ENCODE assay signal across 10 cellular contexts in the genomic region with DNA sequence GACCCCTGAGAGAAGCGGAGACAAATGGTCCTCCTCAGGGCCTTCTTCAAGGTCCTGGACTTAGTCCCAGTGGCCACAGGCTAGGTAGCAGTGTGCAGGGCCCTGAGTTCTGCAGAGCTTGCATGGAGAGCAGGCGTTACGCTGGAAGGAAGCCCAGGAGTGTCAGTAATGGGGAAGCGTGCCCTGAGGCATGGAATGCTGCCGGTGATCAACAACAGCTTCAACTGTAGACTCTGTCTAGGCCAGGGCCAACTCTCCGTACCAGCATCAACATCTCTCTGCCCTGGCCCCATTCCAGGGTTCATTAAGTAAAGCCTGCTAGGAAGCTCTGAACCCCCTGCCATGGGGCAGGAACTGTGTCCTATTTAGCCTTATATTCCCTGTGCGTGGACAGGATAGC. TPM values are rescaled to one million over a fixed set of nuclear protein-coding genes. Genes with fewer than 3 reads are reported as not detected.
DNase-seq lines count a peak whose midpoint lies in the region; ATAC-seq, FAIRE-seq and TF ChIP-seq lines count a peak whose summit lies in the region.
"Had no signal": no experiment of that assay in that cellular context is flagged by ENCODE, and none has a peak within 500 bp of the region (broad histone marks: within the 10 kb centered on the region; RNA-seq: fewer than 3 reads in every experiment).

No MANE protein-coding gene starts in this region.

- H2BK5ac ChIP-seq in H1 (ENCODE audit: low read depth, low read length), result peak overlapping the region; percentile 44; the same call in 1 of the 2 replicates

- no peak overlapping the region for H3K27ac Mint-ChIP-seq in stimulated activated memory B cell treated with anti-CD40 and anti-IgM and Interleukin-4, amounts not matched to agents 10 μg/mL and 1 μg/mL and 100 μg/mL, for 72 hours

- intact Hi-C loops in lower lobe of right lung (cut with DNase I) (no loop called here), aorta (cut with DNase I) (no loop called here)

- H3K36me3 ChIP-seq in SK-N-SH (replicated peaks in 1 of 2; ENCODE audit: control insufficient read depth in 1 of 2, insufficient read depth in 2 of 2, low read length in 1 of 2) (no peaks in the 10 kb centered on the region), H1 (ENCODE audit: control insufficient read depth in 2 of 4, insufficient read depth in 4 of 4, low read length in 3 of 4) (no peaks in the 10 kb centered on the region), lower lobe of right lung (peaks cover 6% of the 10 kb centered on the region), aorta (ENCODE audit: control insufficient read depth in 1 of 2, insufficient read depth in 2 of 2, low read length in 1 of 2) (no peaks in the 10 kb centered on the region)
- H3K36me3 ChIP-seq: BLaER1, cardiac muscle cell had no signal

- no peaks in the 10 kb centered on the region for H3K9me3 ChIP-seq in SK-N-SH
- peaks cover 0 to 7% of the 10 kb centered on the region in 2 experiments; a peak in 1 of 4 replicates for H3K9me3 ChIP-seq in H1 (ENCODE audit: insufficient read depth in 2 of 2, low read depth in 1 of 2, low read length in 1 of 2)
- H3K9me3 ChIP-seq in lower lobe of right lung, result no peaks in the 10 kb centered on the region
- H3K9me3 ChIP-seq in aorta (ENCODE audit: control insufficient read depth, low read length), result no peaks in the 10 kb centered on the region

- H3K9ac ChIP-seq in SK-N-SH (no peak overlapping the region), H1 (replicated peaks in 1 of 4; ENCODE audit: extremely low read depth in 1 of 4, low read depth in 3 of 4, low read length in 3 of 4) (no peak overlapping the region)
- H3K9ac ChIP-seq: BLaER1 had no signal

- POLR2A ChIA-PET in SK-N-SH (lab: Yijun Ruan, JAX) (interaction anchor here (0.6 to 1.2 kb wide), 4 partner anchors 23 to 333 kb away, joined by 3 to 4 read pairs (median 3); partner anchors contain the start of gene TMEM256), H1 (lab: Charles Lee; ENCODE audit: partially characterized antibody) (interaction anchor here (0.7 to 1.7 kb wide), 19 partner anchors 8 to 270 kb away, joined by 3 to 6 read pairs (median 3); partner anchors contain the start of genes ATP1B2, MPDU1, PLSCR3 and TMEM95)

- no peak for TF ChIP-seq POLR2A in H1 (IDR thresholded peaks at IDR 0.05; ENCODE audit: control extremely low read depth in 1 of 2, low read depth in 2 of 2, low read length in 2 of 2)
- TF ChIP-seq POLR2A in GM12891 (IDR thresholded peaks at IDR 0.05; ENCODE audit: low read depth, low read length), result no peak

- H3K4me1 ChIP-seq in SK-N-SH (ENCODE audit: control insufficient read depth in 1 of 2, insufficient read depth in 2 of 2, low read depth in 1 of 2, low read length in 1 of 2) (peaks cover 0 to 32% of the 10 kb centered on the region in 2 experiments; a peak in 2 of 4 replicates), H1 (replicated peaks in 1 of 4; ENCODE audit: control insufficient read depth in 3 of 4, insufficient read depth in 4 of 4, low read length in 3 of 4) (peaks cover 0 to 17% (median 10%) of the 10 kb centered on the region in 4 experiments; a peak in 6 of 7 replicates), lower lobe of right lung (peaks cover 26% of the 10 kb centered on the region), aorta (ENCODE audit: control insufficient read depth in 1 of 2, insufficient read depth in 2 of 2, low read length in 2 of 2) (no peaks in the 10 kb centered on the region)

- no peak overlapping the region for H4K91ac ChIP-seq in H1 (replicated peaks; ENCODE audit: insufficient read length, low read length)

- H2AK5ac ChIP-seq in H1 (ENCODE audit: low read depth, low read length), result no peak overlapping the region

- peaks cover 12% of the 10 kb centered on the region; the same call in 1 of the 2 replicates for H3K23me2 ChIP-seq in H1 (ENCODE audit: low read depth, low read length)

- H3K23ac ChIP-seq in H1 (ENCODE audit: insufficient read length), result no peak overlapping the region

- H4K8ac ChIP-seq in H1 (ENCODE audit: extremely low read depth, insufficient read depth, low read length), result no peak overlapping the region; the same call in 1 of the 2 replicates

- DNase-seq in SK-N-SH (peak; percentile 54), H1 (ENCODE audit: low read depth in 1 of 2, low spot score in 2 of 2) (no peak), lower lobe of right lung (peak; percentile 66), aorta (peak in 1 of 2 donors; percentile 80), GM12891 (ENCODE audit: insufficient read length, low spot score) (no peak), midbrain (lab: John Stamatoyannopoulos, UW) (no peak)

- H3K27me3 ChIP-seq in SK-N-SH (ENCODE audit: insufficient read depth), result peaks cover 8% of the 10 kb centered on the region; the same call in 1 of the 2 replicates
- peaks cover 0 to 39% (median 29%) of the 10 kb centered on the region in 4 experiments; a peak in 6 of 7 replicates for H3K27me3 ChIP-seq in H1 (replicated peaks in 1 of 4; ENCODE audit: control insufficient read depth in 3 of 4, extremely low read depth in 1 of 4, insufficient read depth in 3 of 4, low read length in 3 of 4)
- H3K27me3 ChIP-seq in lower lobe of right lung (ENCODE audit: low read depth), result peaks cover 10% of the 10 kb centered on the region
- no peaks in the 10 kb centered on the region for H3K27me3 ChIP-seq in aorta (ENCODE audit: control insufficient read depth in 1 of 2, insufficient read depth in 2 of 2, low read length in 1 of 2)

- no peak overlapping the region for H3K4ac ChIP-seq in H1 (replicated peaks; ENCODE audit: insufficient read length, low read depth, low read length)

- 59% methylated on average over 7 of the region's 7 CpGs for WGBS in SK-N-SH (ENCODE audit: low lambda C conversion rate)
- WGBS in H1 (ENCODE audit: extremely low coverage in 1 of 2, insufficient coverage in 1 of 2, insufficient read length in 1 of 2, insufficient replicate concordance in 2 of 2, low coverage in 1 of 2, low lambda C conversion rate in 2 of 2, missing lambda C conversion rate in 1 of 2), 2 experiments, result 80% methylated on average over 7 of the region's 7 CpGs; no CpG with 5 or more reads in 1 of the 2 experiments
- WGBS in aorta, 2 donors, result 15 to 16% methylated on average over 7 of the region's 7 CpGs

- FAIRE-seq in H1 (lab: Jason Lieb, UNC) (no peak), GM12891 (lab: Jason Lieb, UNC) (no peak)

- H3K4me3 ChIP-seq in SK-N-SH (ENCODE audit: low read depth in 2 of 2, low read length in 1 of 2) (no peak overlapping the region), H1 (ENCODE audit: extremely low read depth in 1 of 4, insufficient read depth in 2 of 4, low read depth in 3 of 4, low read length in 4 of 4) (peak overlapping the region; percentile 37 to 72 (median 56); a peak in 6 of 8 replicates), lower lobe of right lung (peak overlapping the region; percentile 61), aorta (ENCODE audit: low read length in 2 of 2) (no peak overlapping the region)
- H3K4me3 ChIP-seq: BLaER1 had no signal

- TF ChIP-seq EP300 in SK-N-SH (IDR thresholded peaks at IDR 0.05; ENCODE audit: borderline replicate concordance in 1 of 2, low read depth in 1 of 2, low read length in 1 of 2) (no peak), H1 (IDR thresholded peaks at IDR 0.05; ENCODE audit: borderline replicate concordance in 1 of 2, low read depth in 2 of 2, low read length in 2 of 2) (no peak)

- H3K9me3 Mint-ChIP-seq in stimulated activated memory B cell treated with anti-CD40 and anti-IgM and Interleukin-4, amounts not matched to agents 10 μg/mL and 1 μg/mL and 100 μg/mL, for 72 hours, result peaks cover 7% of the 10 kb centered on the region

- no peak overlapping the region for H2BK120ac ChIP-seq in H1 (replicated peaks; ENCODE audit: low read depth, low read length)

- no peak for ATAC-seq in SK-N-SH treated with all-trans-retinoic acid at 6 μM for 48 hours
- ATAC-seq in lower lobe of right lung, result peak; percentile 57 to 58
- ATAC-seq in aorta (ENCODE audit: low FRiP score), result peak; percentile 44
- no peak for ATAC-seq in stimulated activated memory B cell treated with anti-CD40 and anti-IgM and Interleukin-4, amounts not matched to agents 10 μg/mL and 1 μg/mL and 100 μg/mL, for 72 hours

- peak overlapping the region; percentile 88; the same call in 1 of the 2 replicates for H2BK15ac ChIP-seq in H1 (ENCODE audit: low read length)

- H3K14ac ChIP-seq in H1 (ENCODE audit: insufficient read length), result no peak overlapping the region

- peaks cover 3% of the 10 kb centered on the region; the same call in 1 of the 2 replicates for H3K79me1 ChIP-seq in H1 (ENCODE audit: low read depth, low read length)

- peak overlapping the region; percentile 87 for H3K18ac ChIP-seq in H1 (ENCODE audit: extremely low read depth, low read length)

- H2BK20ac ChIP-seq in H1 (ENCODE audit: low read length), result no peak overlapping the region

- H3K4me1 Mint-ChIP-seq in stimulated activated memory B cell treated with anti-CD40 and anti-IgM and Interleukin-4, amounts not matched to agents 10 μg/mL and 1 μg/mL and 100 μg/mL, for 72 hours, result peaks cover 12% of the 10 kb centered on the region

- no peaks in the 10 kb centered on the region for H3K9me2 ChIP-seq in SK-N-SH

- H3K27me3 Mint-ChIP-seq in stimulated activated memory B cell treated with anti-CD40 and anti-IgM and Interleukin-4, amounts not matched to agents 10 μg/mL and 1 μg/mL and 100 μg/mL, for 72 hours, result peaks cover 56% of the 10 kb centered on the region

- H4K5ac ChIP-seq in H1 (ENCODE audit: insufficient read length, low read depth, low read length), result no peak overlapping the region

- H3K56ac ChIP-seq in H1 (replicated peaks; ENCODE audit: insufficient read length, low read depth, low read length), result no peak overlapping the region

- TF ChIP-seq CTCF in SK-N-SH (IDR thresholded peaks at IDR 0.05) (no peak), H1 (IDR thresholded peaks at IDR 0.05; ENCODE audit: control extremely low read depth in 1 of 3, insufficient read depth in 1 of 3, low read depth in 1 of 3, low read length in 3 of 3) (no peak), lower lobe of right lung (IDR thresholded peaks at IDR 0.05) (no peak)

- H3F3A ChIP-seq in SK-N-SH (replicated peaks; ENCODE audit: insufficient read depth), result no peaks in the 10 kb centered on the region

- no peak overlapping the region for H3K27ac ChIP-seq in SK-N-SH (ENCODE audit: low read depth in 2 of 2, low read length in 1 of 2)
- H3K27ac ChIP-seq in H1 (ENCODE audit: low read depth, low read length), result no peak overlapping the region
- peak overlapping the region; percentile 71 for H3K27ac ChIP-seq in lower lobe of right lung
- no peak overlapping the region for H3K27ac ChIP-seq in aorta (ENCODE audit: low read depth in 1 of 2, low read length in 2 of 2)
- H3K27ac ChIP-seq: BLaER1, cardiac muscle cell had no signal

- TF ChIP-seq RAD21 in SK-N-SH (IDR thresholded peaks at IDR 0.05; ENCODE audit: low read length) (no peak), H1 (IDR thresholded peaks at IDR 0.05 in 1 of 2, conservative IDR thresholded peaks at IDR 0.05 in 1 of 2; ENCODE audit: low read depth in 2 of 2, low read length in 2 of 2) (no peak)

- H3K4me3 Mint-ChIP-seq in stimulated activated memory B cell treated with anti-CD40 and anti-IgM and Interleukin-4, amounts not matched to agents 10 μg/mL and 1 μg/mL and 100 μg/mL, for 72 hours, result no peak overlapping the region

- peak overlapping the region; percentile 82; the same call in 1 of the 2 replicates for H2BK12ac ChIP-seq in H1 (ENCODE audit: low read depth, low read length)

- H3K79me2 ChIP-seq in SK-N-SH (ENCODE audit: insufficient read depth) (no peaks in the 10 kb centered on the region), H1 (ENCODE audit: control insufficient read depth in 1 of 2, insufficient read depth in 2 of 2, low read length in 2 of 2) (no peaks in the 10 kb centered on the region)

- H2AFZ ChIP-seq in SK-N-SH (ENCODE audit: low read depth) (no peak overlapping the region), H1 (ENCODE audit: low read length) (peak overlapping the region; percentile 73; the same call in 1 of the 2 replicates)

- H4K20me1 ChIP-seq in SK-N-SH (ENCODE audit: insufficient read depth) (no peaks in the 10 kb centered on the region), H1 (replicated peaks in 1 of 2; ENCODE audit: control insufficient read depth in 1 of 2, insufficient read depth in 2 of 2, low read length in 2 of 2) (peaks cover 0 to 8% of the 10 kb centered on the region in 2 experiments)

- CTCF ChIA-PET in SK-N-SH (lab: Yijun Ruan, JAX) (interaction anchor here (1.1 to 1.3 kb wide), 5 partner anchors 9 to 180 kb away, joined by 3 to 11 read pairs (median 5); no protein-coding TSS in a partner anchor), H1 (lab: Charles Lee; ENCODE audit: partially characterized antibody) (interaction anchor here (0.9 to 1.1 kb wide), 5 partner anchors 19 to 180 kb away, joined by 3 to 5 read pairs (median 3); no protein-coding TSS in a partner anchor)

- peaks cover 7% of the 10 kb centered on the region for H3K36me3 Mint-ChIP-seq in stimulated activated memory B cell treated with anti-CD40 and anti-IgM and Interleukin-4, amounts not matched to agents 10 μg/mL and 1 μg/mL and 100 μg/mL, for 72 hours

- peak overlapping the region; percentile 37; the same call in 1 of the 2 replicates for H3K4me2 ChIP-seq in SK-N-SH
- H3K4me2 ChIP-seq in H1 (ENCODE audit: insufficient read depth in 1 of 2, low read depth in 2 of 2, low read length in 2 of 2), result peak overlapping the region; percentile 66 to 83
- H3K4me2 ChIP-seq: BLaER1 had no signal

RNA-seq across cellular contexts. Expression of gene TNK1, which starts 0.6 kb away (rescaled TPM):
- polyA plus RNA-seq in SK-N-SH (2012; rRNA removed), result 0.64 and 0.75 TPM in 2 replicates
- polyA plus RNA-seq in SK-N-SH (2012; cell fraction: cytosol; rRNA removed), result 0.24 and 0.59 TPM in 2 replicates
- 2.2 and 3.3 TPM in 2 replicates for polyA plus RNA-seq in SK-N-SH (2012; cell fraction: nucleus; rRNA removed)
- 7.6 and 8.7 TPM in 2 replicates for total RNA-seq in H1 (2021; fragmentation: NEBNext Ultra II Directional; extraction: Animal tissue kit (Norgen Biotek cat#: 25700))
- polyA plus RNA-seq in H1 (2011; rRNA removed), result 9.5 and 13.4 TPM in 2 replicates
- polyA plus RNA-seq in H1 (2011; cell fraction: cytosol; rRNA removed), result 11.4 TPM
- 29.0 TPM for polyA plus RNA-seq in H1 (2011; cell fraction: nucleus; rRNA removed)
- polyA plus RNA-seq in H1 (2012, experiment 1 of 2), result 4.3 to 9.7 TPM (median 7.4 TPM) in 4 replicates
- polyA plus RNA-seq in H1 (2012, experiment 2 of 2), result 10.4 TPM
- polyA plus RNA-seq in H1 (2013, experiment 1 of 2), result 4.5 TPM
- polyA plus RNA-seq in H1 (2013, experiment 2 of 2), result 4.4 TPM
- 10.3 and 12.6 TPM in 2 replicates for polyA minus RNA-seq in H1 (2011; rRNA and poly(A)+ RNA removed)
- 8.7 TPM for polyA minus RNA-seq in H1 (2011; cell fraction: cytosol; rRNA and poly(A)+ RNA removed)
- 15.5 TPM for polyA minus RNA-seq in H1 (2011; cell fraction: nucleus; rRNA and poly(A)+ RNA removed)
- 4.1 TPM for total RNA-seq in lower lobe of right lung
- 1 to 10 TPM; 2.4 to 6.6 TPM for total RNA-seq in aorta
- polyA plus RNA-seq in aorta, result 1 to 10 TPM; 1.9 to 3.1 TPM
- polyA plus RNA-seq in GM12891 (2012; ENCODE audit: low read depth, missing spikeins), result 1.1 TPM

RNA-seq across cellular contexts. Expression of gene PLSCR3, which starts 14.0 kb away (rescaled TPM):
- polyA plus RNA-seq in SK-N-SH (2012; rRNA removed) (72.0 and 95.0 TPM in 2 replicates), H1 (2011; rRNA removed) (36.1 and 69.0 TPM in 2 replicates), aorta (10 to 100 TPM; 20.5 to 70.8 TPM)
- polyA plus RNA-seq in SK-N-SH (2012; cell fraction: cytosol; rRNA removed), result 44.4 and 71.7 TPM in 2 replicates
- polyA plus RNA-seq in SK-N-SH (2012; cell fraction: nucleus; rRNA removed), result 149 and 189 TPM in 2 replicates
- 35.7 and 38.7 TPM in 2 replicates for total RNA-seq in H1 (2021; fragmentation: NEBNext Ultra II Directional; extraction: Animal tissue kit (Norgen Biotek cat#: 25700))
- polyA plus RNA-seq in H1 (2011; cell fraction: cytosol; rRNA removed), result 21.9 TPM
- 61.5 TPM for polyA plus RNA-seq in H1 (2011; cell fraction: nucleus; rRNA removed)
- 21.3 to 44.2 TPM (median 42.6 TPM) in 4 replicates for polyA plus RNA-seq in H1 (2012, experiment 1 of 2)
- 53.7 TPM for polyA plus RNA-seq in H1 (2012, experiment 2 of 2)
- 52.2 TPM for polyA plus RNA-seq in H1 (2013, experiment 1 of 2)
- polyA plus RNA-seq in H1 (2013, experiment 2 of 2), result 48.2 TPM
- 7.4 and 14.2 TPM in 2 replicates for polyA minus RNA-seq in H1 (2011; rRNA and poly(A)+ RNA removed)
- 25.2 TPM for polyA minus RNA-seq in H1 (2011; cell fraction: cytosol; rRNA and poly(A)+ RNA removed)
- 21.0 TPM for polyA minus RNA-seq in H1 (2011; cell fraction: nucleus; rRNA and poly(A)+ RNA removed)
- total RNA-seq in lower lobe of right lung (27.1 TPM), aorta (10 to 100 TPM; 41.2 to 43.1 TPM)
- 26.9 TPM for polyA plus RNA-seq in GM12891 (2012; ENCODE audit: low read depth, missing spikeins)

RNA-seq across cellular contexts. Expression of gene TMEM256, which starts 23.6 kb away (rescaled TPM):
- polyA plus RNA-seq in SK-N-SH (2012; rRNA removed) (114 and 213 TPM in 2 replicates), H1 (2011; rRNA removed) (350 and 405 TPM in 2 replicates), aorta (100 to 1,000 TPM; 134 to 224 TPM)
- 112 and 115 TPM in 2 replicates for polyA plus RNA-seq in SK-N-SH (2012; cell fraction: cytosol; rRNA removed)
- polyA plus RNA-seq in SK-N-SH (2012; cell fraction: nucleus; rRNA removed), result 63.1 and 74.0 TPM in 2 replicates
- 97.0 and 104 TPM in 2 replicates for total RNA-seq in H1 (2021; fragmentation: NEBNext Ultra II Directional; extraction: Animal tissue kit (Norgen Biotek cat#: 25700))
- 220 TPM for polyA plus RNA-seq in H1 (2011; cell fraction: cytosol; rRNA removed)
- 276 TPM for polyA plus RNA-seq in H1 (2011; cell fraction: nucleus; rRNA removed)
- polyA plus RNA-seq in H1 (2012, experiment 1 of 2), result 111 to 176 TPM (median 170 TPM) in 4 replicates
- 458 TPM for polyA plus RNA-seq in H1 (2012, experiment 2 of 2)
- polyA plus RNA-seq in H1 (2013, experiment 1 of 2), result 212 TPM
- 207 TPM for polyA plus RNA-seq in H1 (2013, experiment 2 of 2)
- 34.3 and 40.5 TPM in 2 replicates for polyA minus RNA-seq in H1 (2011; rRNA and poly(A)+ RNA removed)
- polyA minus RNA-seq in H1 (2011; cell fraction: cytosol; rRNA and poly(A)+ RNA removed), result 33.0 TPM
- polyA minus RNA-seq in H1 (2011; cell fraction: nucleus; rRNA and poly(A)+ RNA removed), result 34.0 TPM
- total RNA-seq in lower lobe of right lung (51.2 TPM), aorta (10 to 100 TPM; 35.0 to 40.1 TPM)
- polyA plus RNA-seq in GM12891 (2012; ENCODE audit: low read depth, missing spikeins), result 190 TPM

RNA-seq across cellular contexts. Expression of gene TMEM95, which starts 25.4 kb away (rescaled TPM):
- not detected in 2 replicates for polyA plus RNA-seq in SK-N-SH (2012; rRNA removed)
- not detected in 2 replicates for polyA plus RNA-seq in SK-N-SH (2012; cell fraction: cytosol; rRNA removed)
- not detected in 2 replicates for polyA plus RNA-seq in SK-N-SH (2012; cell fraction: nucleus; rRNA removed)
- 0.38 TPM in 1 of 2 replicates, not detected in the other for total RNA-seq in H1 (2021; fragmentation: NEBNext Ultra II Directional; extraction: Animal tissue kit (Norgen Biotek cat#: 25700))
- not detected in 2 replicates for polyA plus RNA-seq in H1 (2011; rRNA removed)
- polyA plus RNA-seq in H1 (2011; cell fraction: cytosol; rRNA removed), result not detected
- not detected for polyA plus RNA-seq in H1 (2011; cell fraction: nucleus; rRNA removed)
- not detected in 4 replicates for polyA plus RNA-seq in H1 (2012, experiment 1 of 2)
- not detected for polyA plus RNA-seq in H1 (2012, experiment 2 of 2)
- not detected for polyA plus RNA-seq in H1 (2013, experiment 1 of 2)
- not detected for polyA plus RNA-seq in H1 (2013, experiment 2 of 2)
- not detected in 2 replicates for polyA minus RNA-seq in H1 (2011; rRNA and poly(A)+ RNA removed)
- polyA minus RNA-seq in H1 (2011; cell fraction: cytosol; rRNA and poly(A)+ RNA removed), result not detected
- not detected for polyA minus RNA-seq in H1 (2011; cell fraction: nucleus; rRNA and poly(A)+ RNA removed)
- not detected for total RNA-seq in lower lobe of right lung
- not detected for total RNA-seq in aorta
- polyA plus RNA-seq in aorta, result not detected
- polyA plus RNA-seq in GM12891 (2012; ENCODE audit: low read depth, missing spikeins), result not detected
- total RNA-seq: cardiac muscle cell had no signal
- polyA plus RNA-seq: cardiac muscle cell had no signal

RNA-seq across cellular contexts. Expression of gene NLGN2, which starts 27.3 kb away (rescaled TPM):
- polyA plus RNA-seq in SK-N-SH (2012; rRNA removed), result 16.8 and 29.9 TPM in 2 replicates
- 12.6 and 20.1 TPM in 2 replicates for polyA plus RNA-seq in SK-N-SH (2012; cell fraction: cytosol; rRNA removed)
- polyA plus RNA-seq in SK-N-SH (2012; cell fraction: nucleus; rRNA removed), result 143 and 167 TPM in 2 replicates
- 62.6 and 62.8 TPM in 2 replicates for total RNA-seq in H1 (2021; fragmentation: NEBNext Ultra II Directional; extraction: Animal tissue kit (Norgen Biotek cat#: 25700))
- polyA plus RNA-seq in H1 (2011; rRNA removed), result 21.2 and 45.6 TPM in 2 replicates
- polyA plus RNA-seq in H1 (2011; cell fraction: cytosol; rRNA removed), result 28.1 TPM
- 194 TPM for polyA plus RNA-seq in H1 (2011; cell fraction: nucleus; rRNA removed)
- polyA plus RNA-seq in H1 (2012, experiment 1 of 2), result 60.9 to 78.3 TPM (median 69.0 TPM) in 4 replicates
- 43.8 TPM for polyA plus RNA-seq in H1 (2012, experiment 2 of 2)
- 48.9 TPM for polyA plus RNA-seq in H1 (2013, experiment 1 of 2)
- 47.1 TPM for polyA plus RNA-seq in H1 (2013, experiment 2 of 2)
- polyA minus RNA-seq in H1 (2011; rRNA and poly(A)+ RNA removed), result 8.9 and 14.3 TPM in 2 replicates
- polyA minus RNA-seq in H1 (2011; cell fraction: cytosol; rRNA and poly(A)+ RNA removed), result 18.4 TPM
- 22.7 TPM for polyA minus RNA-seq in H1 (2011; cell fraction: nucleus; rRNA and poly(A)+ RNA removed)
- 9.5 TPM for total RNA-seq in lower lobe of right lung
- 10 to 100 TPM; 32.9 to 49.9 TPM for total RNA-seq in aorta
- polyA plus RNA-seq in aorta, result 10 to 100 TPM in 1 of 2 donors, 1 to 10 TPM in 1; 2.4 to 28.8 TPM
- 0.35 TPM for polyA plus RNA-seq in GM12891 (2012; ENCODE audit: low read depth, missing spikeins)

Comparison
In these comparisons a context has a peak if more than half of its experiments do, and no peak if none do; other contexts are left out.
1. DNase-seq: peak in SK-N-SH (single experiment) and lower lobe of right lung (single experiment); none in H1 (0 of 2), GM12891 (single experiment) and midbrain (single experiment).
2. H3K4me3 ChIP-seq: peak in H1 (4 of 4) and lower lobe of right lung (single experiment); none in SK-N-SH (0 of 2) and aorta (0 of 2).
3. ATAC-seq: peak in lower lobe of right lung (2 of 2) and aorta (single experiment); none in SK-N-SH treated with all-trans-retinoic acid at 6 μM for 48 hours (single experiment) and stimulated activated memory B cell treated with anti-CD40 and anti-IgM and Interleukin-4, amounts not matched to agents 10 μg/mL and 1 μg/mL and 100 μg/mL, for 72 hours (single experiment).